In the genomic region with DNA sequence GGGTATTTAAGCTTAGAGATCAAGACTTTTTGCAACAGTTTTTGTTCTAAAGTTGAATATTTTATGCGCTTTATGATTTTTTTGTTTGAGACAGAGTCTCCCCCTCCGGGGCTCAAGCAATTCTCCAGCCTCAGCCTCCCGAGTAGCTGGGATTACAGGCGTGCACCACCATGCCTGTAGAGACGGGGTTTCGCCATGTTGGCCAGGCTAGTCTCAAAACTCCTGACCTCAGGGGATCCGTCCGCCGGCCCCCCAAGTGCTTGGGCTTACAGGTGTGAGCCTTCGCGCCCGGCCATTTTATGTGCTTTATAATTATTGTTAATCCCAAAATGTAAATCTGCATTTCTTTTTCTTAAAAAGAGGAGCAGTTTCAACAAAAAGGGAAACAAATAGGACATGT, we compare ENCODE assay signal across 9 cellular contexts. TPM values are rescaled to one million over a fixed set of nuclear protein-coding genes. Genes with fewer than 3 reads are reported as not detected.
"Had no signal": no experiment of that assay in that cellular context is flagged by ENCODE, and none has a peak within 500 bp of the region (broad histone marks: within the 10 kb centered on the region; RNA-seq: fewer than 3 reads in every experiment).

No MANE protein-coding gene starts in this region.

- H3K4me3 ChIP-seq: GM12878 had no signal

- ATAC-seq: GM12878 had no signal

- FAIRE-seq: G401.6, GM12878, GM12891, GM12892, GM18507, GM19239 had no signal

- DNase-seq: GDM1, GF-D8 had no signal

RNA-seq across cellular contexts. Expression of gene TBR1, which starts 29.0 kb away (rescaled TPM):
- total RNA-seq: G401, GM12878 had no signal
